ENCODE assay signal across 8 cellular contexts in the genomic region with DNA sequence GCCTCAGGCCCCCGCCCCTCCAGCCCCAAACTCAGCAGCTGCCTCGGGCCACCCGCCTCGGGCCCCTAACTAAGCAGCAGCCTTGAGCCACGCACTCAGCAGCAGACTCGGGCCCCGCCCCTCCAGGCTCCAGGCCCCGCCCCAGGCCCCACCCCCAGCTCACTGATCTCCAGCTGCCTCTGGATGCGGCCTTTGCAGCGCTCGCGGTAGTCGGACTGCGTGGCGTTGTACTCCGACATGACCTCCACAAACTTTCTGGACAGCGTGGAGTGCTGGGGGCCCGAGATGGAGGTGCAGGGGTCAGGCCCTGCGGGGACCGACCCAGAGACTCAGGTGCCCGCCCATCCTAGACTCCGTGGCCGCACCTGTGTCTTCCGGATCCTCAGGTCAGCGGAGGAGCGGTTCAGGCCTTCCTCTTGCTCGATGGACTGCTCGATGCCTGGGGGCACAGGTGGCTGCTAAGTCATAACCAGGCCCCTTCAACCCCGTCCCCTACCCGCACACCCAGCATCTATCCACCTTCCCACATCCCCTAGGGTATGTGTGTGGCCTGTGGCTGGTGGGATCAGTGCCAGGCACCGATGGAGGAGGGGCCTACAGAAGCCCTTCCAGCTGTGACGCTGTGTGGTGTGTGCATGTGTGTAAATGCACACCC. TPM values are rescaled to one million over a fixed set of nuclear protein-coding genes. Genes with fewer than 3 reads are reported as not detected.
DNase-seq lines count a peak whose midpoint lies in the region; ATAC-seq and TF ChIP-seq lines count a peak whose summit lies in the region.

No MANE protein-coding gene starts in this region.

- H3K36me3 ChIP-seq in esophagus squamous epithelium: peaks cover 0 to 36% (median 0%) of the 10 kb centered on the region in 3 donors
- peaks cover 29 to 36% of the 10 kb centered on the region in 2 experiments for H3K36me3 ChIP-seq in trophoblast cell (ENCODE audit: control insufficient read depth in 1 of 2, insufficient read depth in 2 of 2, low read length in 2 of 2)

- H3K4ac ChIP-seq in trophoblast cell (ENCODE audit: low read depth, low read length): no peak overlapping the region

- no peaks in the 10 kb centered on the region for H3K79me2 ChIP-seq in trophoblast cell (ENCODE audit: control insufficient read depth, insufficient read depth, low read length, poor library complexity)

- no peak for TF ChIP-seq CTCF in GM13976 (IDR thresholded peaks at IDR 0.05; ENCODE audit: borderline replicate concordance, control extremely low read depth, extremely low read depth, insufficient read depth, missing control alignments)
- TF ChIP-seq CTCF in esophagus squamous epithelium (IDR thresholded peaks at IDR 0.05): no peak

- no peak overlapping the region for H2BK5ac ChIP-seq in trophoblast cell (ENCODE audit: low read depth, low read length, poor library complexity)

- H3K4me1 Mint-ChIP-seq in T-helper 17 cell: peaks cover 17% of the 10 kb centered on the region

- H3K27me3 ChIP-seq in esophagus squamous epithelium: no peaks in the 10 kb centered on the region
- no peaks in the 10 kb centered on the region for H3K27me3 ChIP-seq in trophoblast cell (ENCODE audit: insufficient read depth, low read length)

- in situ Hi-C loops in GM13976 (cut with MboI; ENCODE audit: low sequenced_read_pairs, unreplicated experiment): no loop called here

- no peak overlapping the region for H4K91ac ChIP-seq in trophoblast cell (ENCODE audit: low read depth, low read length)

- H2BK12ac ChIP-seq in trophoblast cell (ENCODE audit: low read length): no peak overlapping the region

- intact Hi-C loops in esophagus squamous epithelium (cut with DNase I): no loop called here

- H3K14ac ChIP-seq in trophoblast cell (ENCODE audit: low read length): no peak overlapping the region

- H3K27ac ChIP-seq in esophagus squamous epithelium (peak overlapping the region in 1 of 4 donors; percentile 54), trophoblast cell (ENCODE audit: low read depth, low read length) (no peak overlapping the region)

- no peak overlapping the region for H3K18ac ChIP-seq in trophoblast cell (ENCODE audit: low read length)

- no peak for TF ChIP-seq POLR2A in esophagus squamous epithelium (IDR thresholded peaks at IDR 0.05)

- no peak overlapping the region for H2BK120ac ChIP-seq in trophoblast cell (ENCODE audit: insufficient read depth, low read length, poor library complexity)

- ATAC-seq in T-helper 17 cell (peak; percentile 58), HG03095 (IDR thresholded peaks at IDR 0.05; ENCODE audit: unreplicated experiment) (no peak), HG03135 (IDR thresholded peaks at IDR 0.05; ENCODE audit: unreplicated experiment) (no peak)

- DNase-seq in GM13976 (ENCODE audit: low spot score) (peak; percentile 80), T-helper 17 cell (peak in 1 of 3 donors; percentile 33), esophagus squamous epithelium (lab: John Stamatoyannopoulos, UW) (no peak), trophoblast cell (peak; percentile 80 to 85), inferior parietal cortex (ENCODE audit: extremely low spot score) (no peak), activated gamma-delta T cell (lab: John Stamatoyannopoulos, UW) (no peak)

- H3K9me3 ChIP-seq in T-helper 17 cell (ENCODE audit: control insufficient read depth, low read length, poor library complexity, severe bottlenecking) (no peaks in the 10 kb centered on the region), esophagus squamous epithelium (no peaks in the 10 kb centered on the region), trophoblast cell (ENCODE audit: insufficient read depth, low read depth, low read length) (peaks cover 1% of the 10 kb centered on the region)

- no peaks in the 10 kb centered on the region for H3K79me1 ChIP-seq in trophoblast cell (ENCODE audit: low read length)

- H2AFZ ChIP-seq in trophoblast cell (ENCODE audit: insufficient read depth, low read length, poor library complexity): no peak overlapping the region

- H3K36me3 Mint-ChIP-seq in T-helper 17 cell (ENCODE audit: low read depth): no peaks in the 10 kb centered on the region

- peak overlapping the region; percentile 50 for H3K4me3 Mint-ChIP-seq in T-helper 17 cell

- no peak overlapping the region for H3K9ac ChIP-seq in trophoblast cell (ENCODE audit: low read length)

- H3K4me1 ChIP-seq in esophagus squamous epithelium (peaks cover 22 to 45% (median 30%) of the 10 kb centered on the region in 3 donors), trophoblast cell (ENCODE audit: control insufficient read depth in 1 of 2, insufficient read depth in 2 of 2, low read length in 2 of 2) (peaks cover 2% of the 10 kb centered on the region in 2 experiments)

- peak overlapping the region in 3 of 4 donors; percentile 3 to 42 (median 25) for H3K4me3 ChIP-seq in esophagus squamous epithelium
- no peak overlapping the region for H3K4me3 ChIP-seq in trophoblast cell (ENCODE audit: low read depth, low read length)

- no peaks in the 10 kb centered on the region for H3K27me3 Mint-ChIP-seq in T-helper 17 cell

- H2AK5ac ChIP-seq in trophoblast cell (ENCODE audit: low read length): no peak overlapping the region

- H4K8ac ChIP-seq in trophoblast cell (ENCODE audit: low read depth, low read length): no peak overlapping the region

- H4K12ac ChIP-seq in trophoblast cell (ENCODE audit: low read depth, low read length): no peak overlapping the region

- no peak overlapping the region for H3K23ac ChIP-seq in trophoblast cell (ENCODE audit: low read length)

- 20% methylated on average over 2 of the region's 32 CpGs; no CpG with 5 or more reads in 1 of the 2 donors for WGBS in esophagus squamous epithelium, 2 donors
- no CpG with 5 or more reads among the region's 32 CpGs for WGBS in trophoblast cell (ENCODE audit: extremely low coverage, insufficient coverage, insufficient read length)

- H3K4me2 ChIP-seq in trophoblast cell (ENCODE audit: low read length): no peak overlapping the region

- no peak overlapping the region for H3K27ac Mint-ChIP-seq in T-helper 17 cell

RNA-seq across cellular contexts. Expression of a gene that starts 15.4 kb away (rescaled TPM):
- total RNA-seq in T-helper 17 cell (10 to 100 TPM; 18.4 to 21.2 TPM), esophagus squamous epithelium (1 to 10 TPM in 3 of 4 donors, under 1 TPM in 1; 0.94 to 4.0 (median 1.8) TPM)
- 6.4 and 6.6 TPM in 2 replicates for polyA plus RNA-seq in trophoblast cell (2013)

RNA-seq across cellular contexts. Expression of a gene that starts 20.7 kb away (rescaled TPM):
- total RNA-seq in T-helper 17 cell (10 to 100 TPM; 96.0 to 98.0 TPM), esophagus squamous epithelium (10 to 100 TPM; 24.9 to 44.7 (median 42.6) TPM)
- polyA plus RNA-seq in trophoblast cell (2013): 67.3 and 70.4 TPM in 2 replicates

RNA-seq across cellular contexts. Expression of a gene that starts 20.9 kb away (rescaled TPM):
- total RNA-seq in T-helper 17 cell (10 to 100 TPM; 10.6 to 11.5 TPM), esophagus squamous epithelium (1 to 10 TPM; 2.7 to 5.7 (median 4.8) TPM)
- polyA plus RNA-seq in trophoblast cell (2013): 5.4 and 6.0 TPM in 2 replicates

RNA-seq across cellular contexts. Expression of a gene that starts 34.5 kb away (rescaled TPM):
- total RNA-seq in T-helper 17 cell (10 to 100 TPM; 14.0 to 15.1 TPM), esophagus squamous epithelium (10 to 100 TPM in 3 of 4 donors, 1 to 10 TPM in 1; 8.3 to 22.6 (median 19.3) TPM)
- 21.8 and 23.2 TPM in 2 replicates for polyA plus RNA-seq in trophoblast cell (2013)

RNA-seq across cellular contexts. Expression of a gene that starts 36.5 kb away (rescaled TPM):
- total RNA-seq in T-helper 17 cell (under 1 TPM in 1 of 2 donors, not detected in 1; 0.76 TPM), esophagus squamous epithelium (1 to 10 TPM in 1 of 4 donors, under 1 TPM in 1, not detected in 2; 0.97 to 1.3 TPM)
- 0.60 and 0.69 TPM in 2 replicates for polyA plus RNA-seq in trophoblast cell (2013)

Comparison
In these comparisons a context has a peak if more than half of its experiments do, and no peak if none do; other contexts are left out.
1. DNase-seq: peak in GM13976 (single experiment) and trophoblast cell (2 of 2); none in esophagus squamous epithelium (single experiment), inferior parietal cortex (single experiment) and activated gamma-delta T cell (single experiment).